9 cellular contexts compared by ENCODE assay signal in the genomic region with DNA sequence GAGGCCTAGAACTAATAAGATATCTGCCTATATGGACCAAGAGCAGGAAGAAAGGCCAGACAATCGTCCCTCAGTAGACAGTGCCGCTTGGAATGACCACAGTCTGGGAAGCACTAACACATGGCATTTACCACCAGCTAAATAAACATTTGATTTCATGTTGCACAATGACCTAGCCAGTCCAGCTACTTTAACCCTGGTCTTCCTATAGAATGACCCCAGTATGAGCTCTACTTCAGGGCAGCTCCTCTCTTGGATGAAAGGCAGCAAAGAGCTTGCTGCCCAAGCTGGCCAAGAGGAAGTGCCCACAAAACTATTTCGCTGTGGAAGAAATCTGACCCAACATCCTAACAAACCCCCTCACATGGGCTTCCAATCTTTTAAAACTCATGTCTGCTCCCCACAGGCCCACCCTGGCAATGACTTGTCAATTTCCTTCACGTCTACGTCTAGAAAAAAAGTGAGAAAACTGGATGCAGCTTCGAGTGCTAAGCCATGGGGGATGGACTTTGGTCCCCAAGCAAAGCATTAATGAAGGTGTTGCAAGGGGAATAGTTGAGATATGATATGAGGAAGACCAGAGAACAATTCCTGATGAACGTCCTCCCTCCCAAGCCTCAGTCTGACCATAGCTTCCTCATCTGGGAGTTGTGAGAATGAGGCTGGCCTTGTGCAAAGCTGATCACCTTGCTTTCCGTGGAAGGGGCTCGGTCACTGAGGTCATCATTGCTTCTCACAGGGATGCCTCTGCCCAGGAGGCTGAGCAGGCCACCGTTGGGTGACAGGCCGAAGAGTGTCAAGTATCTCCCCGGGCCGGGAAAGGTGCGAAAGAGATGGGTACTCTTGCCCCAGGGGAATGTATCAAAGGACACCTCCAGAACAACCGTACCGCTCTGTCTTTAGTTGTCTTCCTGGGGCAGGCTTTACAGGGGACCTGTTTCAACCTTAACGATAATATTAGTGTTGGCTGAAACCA. TPM values are rescaled to one million over a fixed set of nuclear protein-coding genes. Genes with fewer than 3 reads are reported as not detected.
A peak's percentile ranks its signal among the peaks of the same experiment; 100 is the strongest.
DNase-seq lines count a peak whose midpoint lies in the region; FAIRE-seq and TF ChIP-seq lines count a peak whose summit lies in the region.
"Had no signal": no experiment of that assay in that cellular context is flagged by ENCODE, and none has a peak within 500 bp of the region (broad histone marks: within the 10 kb centered on the region; RNA-seq: fewer than 3 reads in every experiment).

No MANE protein-coding gene starts in this region.

- H3K4me1 ChIP-seq in PC-9 (replicated peaks; ENCODE audit: insufficient read depth) (peaks cover 26% of the 10 kb centered on the region), endothelial cell of umbilical vein (ENCODE audit: control insufficient read depth, extremely low read depth, insufficient read depth, low read length) (peaks cover 7% of the 10 kb centered on the region)

- H3K27ac ChIP-seq in PC-9 (0 out of 2 replicates have a peak overlapping the region, but pooled peaks have one; percentile 27), endothelial cell of umbilical vein (ENCODE audit: insufficient read depth, low read depth, low read length) (no peak overlapping the region)

- peak overlapping the region; percentile 93 for H3K27ac Mint-ChIP-seq in activated T-cell treated with anti-CD3 and anti-CD28 coated beads, Interleukin-2, amount 50 U/mL, for 24 hours
- H3K27ac Mint-ChIP-seq in nephron progenitor cell, result no peak overlapping the region

- POLR2A ChIA-PET in PC-9 (lab: Charles Lee; ENCODE audit: unreplicated experiment) (interaction anchor here (0.7 kb wide), 1 partner anchor 34 kb away, joined by 4 read pairs; no protein-coding TSS in a partner anchor), endothelial cell of umbilical vein (lab: Charles Lee) (interaction anchor here (0.7 kb wide), 1 partner anchor 34 kb away, joined by 6 read pairs; no protein-coding TSS in a partner anchor)

- H4K20me1 ChIP-seq in PC-9 (ENCODE audit: insufficient read depth) (no peaks in the 10 kb centered on the region), endothelial cell of umbilical vein (replicated peaks; ENCODE audit: control insufficient read depth, extremely low read depth, insufficient read depth, low read length) (no peaks in the 10 kb centered on the region)

- peaks cover 23% of the 10 kb centered on the region; the same call in 1 of the 2 replicates for H3F3A ChIP-seq in PC-9 (ENCODE audit: insufficient read depth, low read depth)

- H3K27me3 ChIP-seq in PC-9 (ENCODE audit: insufficient read depth, low read depth), result no peaks in the 10 kb centered on the region
- H3K27me3 ChIP-seq in endothelial cell of umbilical vein (ENCODE audit: control insufficient read depth in 2 of 2, insufficient read depth in 2 of 2, low read length in 2 of 2), result no peaks in the 10 kb centered on the region

- H3K9ac ChIP-seq in endothelial cell of umbilical vein (replicated peaks; ENCODE audit: extremely low read depth, insufficient read depth, low read length), result no peak overlapping the region

- H3K9me2 ChIP-seq in PC-9 (ENCODE audit: insufficient read depth), result no peaks in the 10 kb centered on the region

- TF ChIP-seq CTCF in PC-9 (conservative IDR thresholded peaks at IDR 0.05) (no peak), endothelial cell of umbilical vein (IDR thresholded peaks at IDR 0.05; ENCODE audit: extremely low read depth in 1 of 2, insufficient read depth in 1 of 2, low read depth in 1 of 2, low read length in 2 of 2) (no peak), nephron progenitor cell (IDR thresholded peaks at IDR 0.05) (no peak)

- H3K27me3 Mint-ChIP-seq in activated T-cell treated with anti-CD3 and anti-CD28 coated beads, Interleukin-2, amount 50 U/mL, for 24 hours, result no peaks in the 10 kb centered on the region
- H3K27me3 Mint-ChIP-seq in nephron progenitor cell (ENCODE audit: low read depth, poor library complexity), result no peaks in the 10 kb centered on the region

- H3K36me3 Mint-ChIP-seq in activated T-cell treated with anti-CD3 and anti-CD28 coated beads, Interleukin-2, amount 50 U/mL, for 24 hours (ENCODE audit: low read depth), result peaks cover 8% of the 10 kb centered on the region
- no peaks in the 10 kb centered on the region for H3K36me3 Mint-ChIP-seq in nephron progenitor cell (ENCODE audit: low read depth)

- peaks cover 33% of the 10 kb centered on the region for H3K4me1 Mint-ChIP-seq in activated T-cell treated with anti-CD3 and anti-CD28 coated beads, Interleukin-2, amount 50 U/mL, for 24 hours (ENCODE audit: low read depth)
- H3K4me1 Mint-ChIP-seq in nephron progenitor cell, result peaks cover 33% of the 10 kb centered on the region

- peak overlapping the region; percentile 95 for H2AFZ ChIP-seq in PC-9
- H2AFZ ChIP-seq in endothelial cell of umbilical vein (ENCODE audit: low read depth, low read length), result peak overlapping the region; percentile 94

- H3K9me3 Mint-ChIP-seq in activated T-cell treated with anti-CD3 and anti-CD28 coated beads, Interleukin-2, amount 50 U/mL, for 24 hours, result no peaks in the 10 kb centered on the region
- no peaks in the 10 kb centered on the region for H3K9me3 Mint-ChIP-seq in nephron progenitor cell

- intact Hi-C loops in PC-9 (cut with micrococcal nuclease; ENCODE audit: unreplicated experiment) (loop anchor here (2.0 kb wide), 1 partner anchor 51 kb away; a partner anchor contains a TSS), endothelial cell of umbilical vein (cut with micrococcal nuclease) (loop anchor here (1.0 to 5.0 kb wide), 2 partner anchors 22 to 50 kb away; a partner anchor contains a TSS), head of caudate nucleus (cut with DNase I) (no loop called here)

- BruUV-seq in PC-9 (replicated peaks; lab: Mats Ljungman, UMichigan), result no TSS peak
- BruUV-seq in endothelial cell of umbilical vein (replicated peaks; lab: Mats Ljungman, UMichigan), result TSS peak; percentile 40

- H3K4me3 ChIP-seq in PC-9, result peak overlapping the region; percentile 60
- peak overlapping the region; percentile 33 to 50 (median 48) for H3K4me3 ChIP-seq in endothelial cell of umbilical vein (replicated peaks in 1 of 3; ENCODE audit: insufficient read depth in 1 of 3, low read depth in 1 of 3, low read length in 3 of 3)

- no peak for FAIRE-seq in endothelial cell of umbilical vein (lab: Jason Lieb, UNC)
- FAIRE-seq: colon had no signal

- no peaks in the 10 kb centered on the region for H3K9me1 ChIP-seq in endothelial cell of umbilical vein (replicated peaks; ENCODE audit: control insufficient read depth, extremely low read depth, insufficient read depth, low read length)

- H3K9me3 ChIP-seq in PC-9 (ENCODE audit: insufficient read depth, low read depth), result no peaks in the 10 kb centered on the region
- H3K9me3 ChIP-seq in endothelial cell of umbilical vein (replicated peaks; ENCODE audit: control insufficient read depth, insufficient read depth, low read length), result no peaks in the 10 kb centered on the region

- CTCF ChIA-PET in PC-9 (lab: Charles Lee) (interaction anchor here (0.5 to 1.0 kb wide), 2 partner anchors 38 to 158 kb away, joined by 4 read pairs; no protein-coding TSS in a partner anchor), endothelial cell of umbilical vein (lab: Charles Lee) (interaction anchor here (0.9 to 2.1 kb wide), 6 partner anchors 10 to 90 kb away, joined by 3 to 8 read pairs (median 4); a partner anchor contains a TSS)

- DNase-seq in activated T-cell treated with anti-CD3 and anti-CD28 coated beads, Interleukin-2, amount 50 U/mL, for 24 hours, result peak; percentile 39
- DNase-seq in activated T-cell treated with anti-CD3 and anti-CD28 coated beads for 4 hours, result no peak
- peak in 1 of 2 experiments; percentile 75 for DNase-seq in PC-9
- DNase-seq in endothelial cell of umbilical vein (ENCODE audit: low read depth, low spot score), result no peak
- DNase-seq in nephron progenitor cell, result no peak
- no peak for DNase-seq in NCI-H2081 treated with DMSO at 0.1 percent for 48 hours (lab: John Stamatoyannopoulos, UW)
- no peak for DNase-seq in head of caudate nucleus
- no peak for DNase-seq in kidney tubule cell (ENCODE audit: low spot score)

- H3K79me2 ChIP-seq in PC-9 (ENCODE audit: low read depth), result no peaks in the 10 kb centered on the region
- H3K79me2 ChIP-seq in endothelial cell of umbilical vein (ENCODE audit: control insufficient read depth, insufficient read depth, low read length), result no peaks in the 10 kb centered on the region

- H3K4me3 Mint-ChIP-seq in activated T-cell treated with anti-CD3 and anti-CD28 coated beads, Interleukin-2, amount 50 U/mL, for 24 hours, result peak overlapping the region; percentile 95
- peak overlapping the region; percentile 91 for H3K4me3 Mint-ChIP-seq in nephron progenitor cell

- dilution Hi-C loops in endothelial cell of umbilical vein (cut with MboI; ENCODE audit: extremely low pct_ligation_motif_present, low sequenced_read_pairs), result no loop called here

- no peaks in the 10 kb centered on the region for H3K36me3 ChIP-seq in PC-9 (ENCODE audit: low read depth)
- no peaks in the 10 kb centered on the region for H3K36me3 ChIP-seq in endothelial cell of umbilical vein (ENCODE audit: control insufficient read depth in 2 of 2, extremely low read depth in 1 of 2, insufficient read depth in 2 of 2, low read length in 2 of 2)

- TF ChIP-seq POLR2A in endothelial cell of umbilical vein (IDR thresholded peaks at IDR 0.05; ENCODE audit: low read depth, low read length), result no peak

- H3K4me2 ChIP-seq in PC-9 (peak overlapping the region; percentile 85), endothelial cell of umbilical vein (ENCODE audit: insufficient read depth, low read length) (peak overlapping the region; percentile 71)

RNA-seq across cellular contexts. Expression of a gene that starts 1.0 kb away (rescaled TPM):
- total RNA-seq in PC-9 (2021) (2.9 and 4.9 TPM in 2 replicates), endothelial cell of umbilical vein (7.9 and 8.4 TPM in 2 replicates)
- polyA plus RNA-seq in endothelial cell of umbilical vein, result 8.6 and 11.0 TPM in 2 replicates
- 15.4 and 16.2 TPM in 2 replicates for polyA plus RNA-seq in endothelial cell of umbilical vein (2011; cell fraction: cytosol; rRNA removed)
- 15.3 and 16.9 TPM in 2 replicates for polyA plus RNA-seq in endothelial cell of umbilical vein (2011; cell fraction: nucleus; rRNA removed)
- 13.8 and 13.9 TPM in 2 replicates for polyA plus RNA-seq in endothelial cell of umbilical vein (2012)
- 7.9 and 10.5 TPM in 2 replicates for polyA minus RNA-seq in endothelial cell of umbilical vein
- 5.0 TPM for polyA minus RNA-seq in endothelial cell of umbilical vein (2011; cell fraction: cytosol; rRNA and poly(A)+ RNA removed)
- polyA minus RNA-seq in endothelial cell of umbilical vein (2011; cell fraction: nucleus; rRNA and poly(A)+ RNA removed), result 2.3 and 5.0 TPM in 2 replicates

RNA-seq across cellular contexts. Expression of a gene that starts 21.0 kb away (rescaled TPM):
- total RNA-seq in PC-9 (2021) (86.1 and 96.8 TPM in 2 replicates), endothelial cell of umbilical vein (77.2 and 85.5 TPM in 2 replicates)
- polyA plus RNA-seq in endothelial cell of umbilical vein, result 58.2 and 59.7 TPM in 2 replicates
- 56.6 and 58.1 TPM in 2 replicates for polyA plus RNA-seq in endothelial cell of umbilical vein (2011; cell fraction: cytosol; rRNA removed)
- 123 and 128 TPM in 2 replicates for polyA plus RNA-seq in endothelial cell of umbilical vein (2011; cell fraction: nucleus; rRNA removed)
- 45.6 and 51.9 TPM in 2 replicates for polyA plus RNA-seq in endothelial cell of umbilical vein (2012)
- polyA minus RNA-seq in endothelial cell of umbilical vein, result 101 and 124 TPM in 2 replicates
- 107 TPM for polyA minus RNA-seq in endothelial cell of umbilical vein (2011; cell fraction: cytosol; rRNA and poly(A)+ RNA removed)
- polyA minus RNA-seq in endothelial cell of umbilical vein (2011; cell fraction: nucleus; rRNA and poly(A)+ RNA removed), result 73.9 and 106 TPM in 2 replicates

RNA-seq across cellular contexts. Expression of a gene that starts 50.0 kb away (rescaled TPM):
- 54.2 and 78.9 TPM in 2 replicates for total RNA-seq in PC-9 (2021)
- 62.8 and 69.9 TPM in 2 replicates for total RNA-seq in endothelial cell of umbilical vein
- 8.6 and 10.5 TPM in 2 replicates for polyA plus RNA-seq in endothelial cell of umbilical vein
- 11.2 and 11.3 TPM in 2 replicates for polyA plus RNA-seq in endothelial cell of umbilical vein (2011; cell fraction: cytosol; rRNA removed)
- 8.6 and 9.3 TPM in 2 replicates for polyA plus RNA-seq in endothelial cell of umbilical vein (2011; cell fraction: nucleus; rRNA removed)
- polyA plus RNA-seq in endothelial cell of umbilical vein (2012), result 24.2 and 36.3 TPM in 2 replicates
- 31.1 and 32.1 TPM in 2 replicates for polyA minus RNA-seq in endothelial cell of umbilical vein
- 34.5 TPM for polyA minus RNA-seq in endothelial cell of umbilical vein (2011; cell fraction: cytosol; rRNA and poly(A)+ RNA removed)
- 6.6 and 10.3 TPM in 2 replicates for polyA minus RNA-seq in endothelial cell of umbilical vein (2011; cell fraction: nucleus; rRNA and poly(A)+ RNA removed)
